In genomic region chr22:28813772-28814518, GRCh38 we compare ENCODE assay signal across 12 cellular contexts. TPM values are rescaled to one million over a fixed set of nuclear protein-coding genes. Genes with fewer than 3 reads are reported as not detected.
DNase-seq lines count a peak whose midpoint lies in the region; ATAC-seq, FAIRE-seq and TF ChIP-seq lines count a peak whose summit lies in the region.
"Had no signal": no experiment of that assay in that cellular context is flagged by ENCODE, and none has a peak within 500 bp of the region (broad histone marks: within the 10 kb centered on the region; RNA-seq: fewer than 3 reads in every experiment).

No MANE protein-coding gene starts in this region.

- DNase-seq in A549 (ENCODE audit: low read depth in 1 of 2, low spot score in 1 of 2) = peak in 1 of 2 experiments; percentile 76
- DNase-seq in HuH-7.5 (ENCODE audit: low spot score) = peak; percentile 88
- no peak for DNase-seq in activated naive CD8-positive, alpha-beta T cell treated with anti-CD3 and anti-CD28 coated beads, Interleukin-2, amount 10 ng/mL, durations not matched to agents 7 days and 5 days
- no peak for DNase-seq in naive thymus-derived CD4-positive, alpha-beta T cell
- no peak for DNase-seq in inferior parietal cortex (ENCODE audit: extremely low spot score)
- no peak for DNase-seq in foreskin fibroblast
- DNase-seq: DMS 273 treated with DMSO at 0.1 percent for 48 hours, NCI-H187 had no signal

- TF ChIP-seq POLR2A in A549 (IDR thresholded peaks at IDR 0.05; ENCODE audit: low read length) = no peak

- no peaks in the 10 kb centered on the region for H3K9me3 Mint-ChIP-seq in activated naive CD8-positive, alpha-beta T cell treated with anti-CD3 and anti-CD28 coated beads, Interleukin-2, amount 10 ng/mL, durations not matched to agents 7 days and 5 days
- H3K9me3 Mint-ChIP-seq in naive thymus-derived CD4-positive, alpha-beta T cell = no peaks in the 10 kb centered on the region

- peak overlapping the region; percentile 79 for H3K27ac Mint-ChIP-seq in activated naive CD8-positive, alpha-beta T cell treated with anti-CD3 and anti-CD28 coated beads, Interleukin-2, amount 10 ng/mL, durations not matched to agents 7 days and 5 days
- H3K27ac Mint-ChIP-seq in naive thymus-derived CD4-positive, alpha-beta T cell = peak overlapping the region; percentile 76 to 94 (median 91)

- peak overlapping the region; percentile 38 for H3K4me2 ChIP-seq in A549

- no peak for FAIRE-seq in A549 (lab: Jason Lieb, UNC)
- FAIRE-seq: bronchial epithelial cell had no signal

- H3K9me3 ChIP-seq in A549 = no peaks in the 10 kb centered on the region
- no peaks in the 10 kb centered on the region for H3K9me3 ChIP-seq in naive thymus-derived CD4-positive, alpha-beta T cell (ENCODE audit: control insufficient read depth in 2 of 3, low read length in 3 of 3)
- H3K9me3 ChIP-seq: thoracic aorta had no signal

- H3K27ac ChIP-seq in A549 = peak overlapping the region; percentile 60 to 77; a peak in 5 of 6 replicates
- H3K27ac ChIP-seq in naive thymus-derived CD4-positive, alpha-beta T cell (ENCODE audit: low read depth, low read length) = no peak overlapping the region

- TF ChIP-seq CTCF in A549 (IDR thresholded peaks at IDR 0.05) (no peak), foreskin fibroblast (IDR thresholded peaks at IDR 0.05; ENCODE audit: low read depth, low read length) (no peak)

- H3K27me3 Mint-ChIP-seq in activated naive CD8-positive, alpha-beta T cell treated with anti-CD3 and anti-CD28 coated beads, Interleukin-2, amount 10 ng/mL, durations not matched to agents 7 days and 5 days = peaks cover 2% of the 10 kb centered on the region
- no peaks in the 10 kb centered on the region for H3K27me3 Mint-ChIP-seq in naive thymus-derived CD4-positive, alpha-beta T cell

- peak overlapping the region; percentile 63 for H3K4me3 Mint-ChIP-seq in activated naive CD8-positive, alpha-beta T cell treated with anti-CD3 and anti-CD28 coated beads, Interleukin-2, amount 10 ng/mL, durations not matched to agents 7 days and 5 days
- H3K4me3 Mint-ChIP-seq in naive thymus-derived CD4-positive, alpha-beta T cell = peak overlapping the region in 8 of 10 donors; percentile 11 to 87 (median 39)

- POLR2A ChIA-PET in A549 (lab: Yijun Ruan, JAX) = no interaction called here
- POLR2A ChIA-PET in activated naive CD8-positive, alpha-beta T cell treated with anti-CD3 and anti-CD28 coated beads, Interleukin-2, amount 10 ng/mL, durations not matched to agents 7 days and 5 days (lab: Charles Lee) = interaction anchor here (0.9 to 8.7 kb wide), 3 partner anchors 8 to 41 kb away, joined by 4 to 208 read pairs (median 62); partner anchors contain the start of genes CCDC117 and XBP1
- POLR2A ChIA-PET in naive thymus-derived CD4-positive, alpha-beta T cell (lab: Charles Lee) = interaction anchor here (1.1 to 10.0 kb wide), 3 partner anchors 14 to 894 kb away, joined by 3 to 194 read pairs (median 4); partner anchors contain the start of genes PITPNB and XBP1

- WGBS in A549 (ENCODE audit: missing lambda C conversion rate) = 21% methylated on average over 2 of the region's 2 CpGs

- intact Hi-C loops in naive thymus-derived CD4-positive, alpha-beta T cell (cut with micrococcal nuclease) = loop anchor here (5.0 kb wide), 2 partner anchors 42 to 142 kb away; partner anchors contain the start of gene CCDC117 (in 1 of the 2)

- peaks cover 38% of the 10 kb centered on the region for H3K36me3 Mint-ChIP-seq in activated naive CD8-positive, alpha-beta T cell treated with anti-CD3 and anti-CD28 coated beads, Interleukin-2, amount 10 ng/mL, durations not matched to agents 7 days and 5 days
- peaks cover 7 to 49% (median 15%) of the 10 kb centered on the region in 5 donors for H3K36me3 Mint-ChIP-seq in naive thymus-derived CD4-positive, alpha-beta T cell

- H3K27me3 ChIP-seq in naive thymus-derived CD4-positive, alpha-beta T cell (ENCODE audit: control insufficient read depth in 2 of 2, insufficient read depth in 2 of 2, low read length in 2 of 2) = no peaks in the 10 kb centered on the region

- CTCF ChIA-PET in A549 (lab: Yijun Ruan, JAX) = interaction anchor here (1.1 to 4.2 kb wide), 4 partner anchors 15 to 762 kb away, joined by 3 to 19 read pairs (median 3); no protein-coding TSS in a partner anchor
- CTCF ChIA-PET in naive thymus-derived CD4-positive, alpha-beta T cell (lab: Charles Lee) = interaction anchor here (0.8 to 4.5 kb wide), 4 partner anchors 8 to 36 kb away, joined by 3 to 26 read pairs (median 4); partner anchors contain the start of gene XBP1

- no peak for TF ChIP-seq RAD21 in A549 (conservative IDR thresholded peaks at IDR 0.05 in 1 of 2, IDR thresholded peaks at IDR 0.05 in 1 of 2)

- ATAC-seq in A549 (peak; percentile 43 to 92; a peak in 4 of 6 replicates), HG02870 (IDR thresholded peaks at IDR 0.05; ENCODE audit: unreplicated experiment) (no peak), GM21528 (IDR thresholded peaks at IDR 0.05; ENCODE audit: low FRiP score, unreplicated experiment) (no peak)
- no peak for ATAC-seq in activated naive CD8-positive, alpha-beta T cell treated with anti-CD3 and anti-CD28 coated beads, Interleukin-2, amount 10 ng/mL, durations not matched to agents 7 days and 5 days (ENCODE audit: low read depth)
- ATAC-seq in naive thymus-derived CD4-positive, alpha-beta T cell = no peak

- H3K4me1 ChIP-seq in A549 = peaks cover 41% of the 10 kb centered on the region
- H3K4me1 ChIP-seq in naive thymus-derived CD4-positive, alpha-beta T cell (ENCODE audit: control insufficient read depth in 2 of 2, insufficient read depth in 2 of 2, low read length in 2 of 2) = peaks cover 47 to 64% of the 10 kb centered on the region in 2 donors

- H3K36me3 ChIP-seq in naive thymus-derived CD4-positive, alpha-beta T cell (ENCODE audit: control insufficient read depth in 2 of 3, insufficient read depth in 3 of 3, low read length in 3 of 3) = no peaks in the 10 kb centered on the region
- H3K36me3 ChIP-seq: thoracic aorta had no signal

- peaks cover 76% of the 10 kb centered on the region for H3K4me1 Mint-ChIP-seq in activated naive CD8-positive, alpha-beta T cell treated with anti-CD3 and anti-CD28 coated beads, Interleukin-2, amount 10 ng/mL, durations not matched to agents 7 days and 5 days
- H3K4me1 Mint-ChIP-seq in naive thymus-derived CD4-positive, alpha-beta T cell = peaks cover 68 to 91% (median 84%) of the 10 kb centered on the region in 7 donors

- no peak for TF ChIP-seq EP300 in A549 (IDR thresholded peaks at IDR 0.05)

- H3K4me3 ChIP-seq in A549 (no peak overlapping the region), foreskin fibroblast (ENCODE audit: low read depth in 1 of 2, low read length in 2 of 2) (no peak overlapping the region)
- H3K4me3 ChIP-seq in naive thymus-derived CD4-positive, alpha-beta T cell (ENCODE audit: low read length) = no peak overlapping the region
- H3K4me3 ChIP-seq: thoracic aorta had no signal

TF ChIP-seq in A549, 52 proteins besides CTCF, POLR2A, EP300 and RAD21:
- TF ChIP-seq MAFK (IDR thresholded peaks at IDR 0.05; ENCODE audit: partially characterized antibody) (peak; percentile 13), JUNB (IDR thresholded peaks at IDR 0.05) (no peak)

RNA-seq across cellular contexts. Expression of gene XBP1, which starts 13.6 kb away (rescaled TPM):
- polyA plus RNA-seq in A549 (2011; rRNA removed) (172 and 207 TPM in 2 replicates), A549 (2017; fragmentation: RNase III; extraction: RNeasy Plus Mini Kit Qiagen cat#74134 plus additional on column Dnase treatment) (30.0 to 34.1 TPM (median 32.7 TPM) in 3 replicates)
- polyA plus RNA-seq in A549 (2012; cell fraction: cytosol; rRNA removed) = 29.2 and 32.2 TPM in 2 replicates
- 32.1 and 37.9 TPM in 2 replicates for polyA plus RNA-seq in A549 (2012; cell fraction: nucleus; rRNA removed)
- polyA minus RNA-seq in A549 (2011; rRNA and poly(A)+ RNA removed) = 160 and 223 TPM in 2 replicates
- 100 to 1,000 TPM; 178 to 179 TPM for total RNA-seq in activated naive CD8-positive, alpha-beta T cell treated with anti-CD3 and anti-CD28 coated beads, Interleukin-2, amount 10 ng/mL, durations not matched to agents 7 days and 5 days
- total RNA-seq in naive thymus-derived CD4-positive, alpha-beta T cell = 100 to 1,000 TPM; 120 to 293 (median 144) TPM
- polyA plus RNA-seq in naive thymus-derived CD4-positive, alpha-beta T cell = 100 to 1,000 TPM; 250 to 417 TPM

RNA-seq across cellular contexts. Expression of gene CCDC117, which starts 41.5 kb away (rescaled TPM):
- 15.7 and 24.1 TPM in 2 replicates for polyA plus RNA-seq in A549 (2011; rRNA removed)
- polyA plus RNA-seq in A549 (2012; cell fraction: cytosol; rRNA removed) = 3.1 and 3.8 TPM in 2 replicates
- 1.7 and 2.4 TPM in 2 replicates for polyA plus RNA-seq in A549 (2012; cell fraction: nucleus; rRNA removed)
- polyA plus RNA-seq in A549 (2017; fragmentation: RNase III; extraction: RNeasy Plus Mini Kit Qiagen cat#74134 plus additional on column Dnase treatment) = 10.1 to 12.2 TPM (median 11.0 TPM) in 3 replicates
- 4.2 and 6.6 TPM in 2 replicates for polyA minus RNA-seq in A549 (2011; rRNA and poly(A)+ RNA removed)
- total RNA-seq in activated naive CD8-positive, alpha-beta T cell treated with anti-CD3 and anti-CD28 coated beads, Interleukin-2, amount 10 ng/mL, durations not matched to agents 7 days and 5 days = 10 to 100 TPM; 27.8 to 28.0 TPM
- total RNA-seq in naive thymus-derived CD4-positive, alpha-beta T cell = 10 to 100 TPM; 13.5 to 33.5 (median 21.2) TPM
- polyA plus RNA-seq in naive thymus-derived CD4-positive, alpha-beta T cell = 10 to 100 TPM in 1 of 2 donors, 1 to 10 TPM in 1; 8.7 to 12.6 TPM

Comparison
In these comparisons a context has a peak if more than half of its experiments do, and no peak if none do; other contexts are left out.
1. ATAC-seq: peak in A549 (2 of 2); none in activated naive CD8-positive, alpha-beta T cell treated with anti-CD3 and anti-CD28 coated beads, Interleukin-2, amount 10 ng/mL, durations not matched to agents 7 days and 5 days (single experiment), naive thymus-derived CD4-positive, alpha-beta T cell (single experiment), HG02870 (single experiment) and GM21528 (single experiment).